Comparison of ENCODE assay signal across 1 cellular context in genomic region chrX:16671005-16671404, GRCh38.
TF ChIP-seq lines count a peak whose summit lies in the region.

No MANE protein-coding gene starts in this region.

TF ChIP-seq in HEK293T, 16 proteins besides CTCF, POLR2A, EP300 and RAD21 (continued from another document):
- TF ChIP-seq BHLHE40 (IDR thresholded peaks at IDR 0.05; ENCODE audit: borderline replicate concordance), result no peak
